33 cellular contexts compared by ENCODE assay signal in the genomic region with DNA sequence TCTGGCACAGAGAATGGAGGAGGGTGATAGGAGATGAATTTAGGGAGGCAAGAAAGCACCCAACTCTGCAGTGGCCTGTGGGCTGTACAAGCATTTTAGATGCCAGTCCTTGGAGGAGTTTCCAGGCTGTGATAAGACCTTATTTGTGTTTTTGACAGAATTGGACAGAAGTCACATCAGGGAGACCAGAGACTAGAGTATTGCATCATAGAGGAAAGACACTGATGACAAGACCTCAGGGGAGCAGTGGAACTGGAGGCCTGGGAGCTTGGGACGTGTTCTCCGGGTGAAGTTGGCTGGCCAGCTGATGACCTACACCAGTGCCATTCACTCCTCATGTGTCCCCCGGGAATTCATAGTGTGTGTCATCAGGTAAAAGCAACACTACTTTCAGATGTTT.
"Had no signal": no experiment of that assay in that cellular context is flagged by ENCODE, and none has a peak within 500 bp of the region (broad histone marks: within the 10 kb centered on the region; RNA-seq: fewer than 3 reads in every experiment).

No MANE protein-coding gene starts in this region.

- H3K4me1 Mint-ChIP-seq: activated CD4-positive, alpha-beta T cell treated with anti-CD3 and anti-CD28 coated beads for 36 hours; activated CD4-positive, alpha-beta T cell treated with anti-CD3 and anti-CD28 coated beads, Interleukin-2, amount 10 ng/mL, durations not matched to agents 24 days and 14 days; activated CD8-positive, alpha-beta memory T cell treated with anti-CD3 and anti-CD28 coated beads, Interleukin-2, amount 10 ng/mL, durations not matched to agents 7 days and 5 days; activated naive CD4-positive, alpha-beta T cell treated with anti-CD3 and anti-CD28 coated beads, Interleukin-2, amount 50 U/mL, for 24 hours; activated naive CD8-positive, alpha-beta T cell treated with anti-CD3 and anti-CD28 coated beads for 36 hours; activated naive CD8-positive, alpha-beta T cell treated with anti-CD3 and anti-CD28 coated beads, Interleukin-2, amount 50 U/mL, for 24 hours had no signal

- H3K36me3 ChIP-seq: adrenal gland, cardiac muscle cell, colonic mucosa, esophagus squamous epithelium had no signal

- H3K27me3 Mint-ChIP-seq: activated CD4-positive, alpha-beta memory T cell treated with anti-CD3 and anti-CD28 coated beads for 36 hours; activated CD4-positive, alpha-beta T cell treated with anti-CD3 and anti-CD28 coated beads for 36 hours; activated CD4-positive, alpha-beta T cell treated with anti-CD3 and anti-CD28 coated beads, Interleukin-2, amount 10 ng/mL, durations not matched to agents 24 days and 14 days; activated CD8-positive, alpha-beta memory T cell treated with anti-CD3 and anti-CD28 coated beads, Interleukin-2, amount 10 ng/mL, durations not matched to agents 7 days and 5 days; activated naive CD4-positive, alpha-beta T cell treated with anti-CD3 and anti-CD28 coated beads, Interleukin-2, amount 50 U/mL, for 24 hours; activated naive CD8-positive, alpha-beta T cell treated with anti-CD3 and anti-CD28 coated beads for 36 hours; activated naive CD8-positive, alpha-beta T cell treated with anti-CD3 and anti-CD28 coated beads, Interleukin-2, amount 50 U/mL, for 24 hours had no signal

- FAIRE-seq: endometrium, endothelial cell of umbilical vein had no signal

- H3K9me3 ChIP-seq: adrenal gland, colonic mucosa had no signal

- ATAC-seq: activated CD4-positive, alpha-beta T cell treated with anti-CD3 and anti-CD28 coated beads for 36 hours; activated CD8-positive, alpha-beta memory T cell treated with anti-CD3 and anti-CD28 coated beads, Interleukin-2, amount 10 ng/mL, durations not matched to agents 7 days and 5 days; activated CD8-positive, alpha-beta T cell treated with anti-CD3 and anti-CD28 coated beads, Interleukin-2, amount 10 ng/mL, durations not matched to agents 7 days and 5 days; activated naive CD8-positive, alpha-beta T cell treated with anti-CD3 and anti-CD28 coated beads, Interleukin-2, amount 50 U/mL, for 24 hours; body of pancreas had no signal

- H3K27ac ChIP-seq: adrenal gland, body of pancreas, cardiac muscle cell, colonic mucosa, epithelial cell of prostate, esophagus squamous epithelium had no signal

- H3K27ac Mint-ChIP-seq: activated CD4-positive, alpha-beta memory T cell treated with anti-CD3 and anti-CD28 coated beads for 36 hours; activated CD4-positive, alpha-beta T cell treated with anti-CD3 and anti-CD28 coated beads for 36 hours; activated CD4-positive, alpha-beta T cell treated with anti-CD3 and anti-CD28 coated beads, Interleukin-2, amount 10 ng/mL, durations not matched to agents 24 days and 14 days; activated CD8-positive, alpha-beta memory T cell treated with anti-CD3 and anti-CD28 coated beads, Interleukin-2, amount 10 ng/mL, durations not matched to agents 7 days and 5 days; activated CD8-positive, alpha-beta T cell treated with anti-CD3 and anti-CD28 coated beads, Interleukin-2, amount 10 ng/mL, durations not matched to agents 7 days and 5 days; activated naive CD4-positive, alpha-beta T cell treated with anti-CD3 and anti-CD28 coated beads for 36 hours; activated naive CD4-positive, alpha-beta T cell treated with anti-CD3 and anti-CD28 coated beads, Interleukin-2, amount 50 U/mL, for 24 hours; activated naive CD8-positive, alpha-beta T cell treated with anti-CD3 and anti-CD28 coated beads for 36 hours; activated naive CD8-positive, alpha-beta T cell treated with anti-CD3 and anti-CD28 coated beads, Interleukin-2, amount 50 U/mL, for 24 hours; activated T-helper 1 cell treated with anti-CD3 and anti-CD28 coated beads, Interleukin-12 subunit alpha, Interleukin-12 subunit beta, Interleukin-2, Interleukin-4 antibody, amounts not matched to agents 30 ng/mL and 10 ng/mL and 1 ng/mL, durations not matched to agents 14 hours and 24 hours and 36 hours; activated T-helper 2 cell treated with anti-CD3 and anti-CD28 coated beads, Interferon-gamma antibody, Interleukin-2, Interleukin-4, amounts not matched to agents 10 μg/mL and 5 μg/mL and 100 μg/mL, durations not matched to agents 14 hours and 24 hours and 36 hours had no signal

- DNase-seq: activated CD4-positive, alpha-beta memory T cell treated with anti-CD3 and anti-CD28 coated beads for 36 hours; activated CD4-positive, alpha-beta T cell treated with anti-CD3 and anti-CD28 coated beads for 36 hours; activated CD4-positive, alpha-beta T cell treated with anti-CD3 and anti-CD28 coated beads, Interleukin-2, amount 10 ng/mL, durations not matched to agents 24 days and 14 days; activated CD4-positive, CD25-positive, alpha-beta regulatory T cell; activated CD4-positive, CD25-positive, alpha-beta regulatory T cell treated with anti-CD3 and anti-CD28 coated beads, Interleukin-2, amount 50 U/mL, for 72 hours; activated CD8-positive, alpha-beta memory T cell treated with anti-CD3 and anti-CD28 coated beads, Interleukin-2, amount 10 ng/mL, durations not matched to agents 7 days and 5 days; activated CD8-positive, alpha-beta memory T cell treated with anti-CD3 and anti-CD28 coated beads, Interleukin-2, amount 50 U/mL, for 4 hours; activated CD8-positive, alpha-beta T cell treated with anti-CD3 and anti-CD28 coated beads, Interleukin-2, amount 10 ng/mL, durations not matched to agents 7 days and 5 days; activated effector memory CD4-positive, alpha-beta T cell treated with anti-CD3 and anti-CD28 coated beads, Interleukin-2, amount 50 U/mL, for 16 hours; activated naive CD4-positive, alpha-beta T cell treated with anti-CD3 and anti-CD28 coated beads for 36 hours; activated naive CD8-positive, alpha-beta T cell treated with anti-CD3 and anti-CD28 coated beads for 36 hours; activated naive CD8-positive, alpha-beta T cell treated with anti-CD3 and anti-CD28 coated beads, Interleukin-2, amount 50 U/mL, for 24 hours; activated T-cell treated with anti-CD3 and anti-CD28 coated beads, Interleukin-2, amount 50 U/mL, for 1 hour; activated T-cell treated with anti-CD3 and anti-CD28 coated beads, Interleukin-2, amount 50 U/mL, for 48 hours; adrenal gland; amygdala; aorta; body of pancreas; central memory CD4-positive, alpha-beta T cell; cerebellar nuclear complex; colonic mucosa; effector CD8-positive, alpha-beta T cell; esophagus squamous epithelium; foreskin melanocyte; head of caudate nucleus; T-helper 2 cell had no signal

- H3K4me1 ChIP-seq: adrenal gland, body of pancreas, colonic mucosa, esophagus squamous epithelium had no signal

- H3K4me3 ChIP-seq: adrenal gland, body of pancreas, cardiac muscle cell, colonic mucosa, esophagus squamous epithelium had no signal

- H3K27me3 ChIP-seq: adrenal gland, body of pancreas, cardiac muscle cell, colonic mucosa, esophagus squamous epithelium had no signal

- H3K36me3 Mint-ChIP-seq: activated CD8-positive, alpha-beta memory T cell treated with anti-CD3 and anti-CD28 coated beads, Interleukin-2, amount 10 ng/mL, durations not matched to agents 7 days and 5 days; activated naive CD4-positive, alpha-beta T cell treated with anti-CD3 and anti-CD28 coated beads, Interleukin-2, amount 50 U/mL, for 24 hours; activated naive CD8-positive, alpha-beta T cell treated with anti-CD3 and anti-CD28 coated beads for 36 hours had no signal

- H3K4me3 Mint-ChIP-seq: activated CD4-positive, alpha-beta memory T cell treated with anti-CD3 and anti-CD28 coated beads for 36 hours; activated CD4-positive, alpha-beta T cell treated with anti-CD3 and anti-CD28 coated beads for 36 hours; activated CD4-positive, alpha-beta T cell treated with anti-CD3 and anti-CD28 coated beads, Interleukin-2, amount 10 ng/mL, durations not matched to agents 24 days and 14 days; activated CD8-positive, alpha-beta memory T cell treated with anti-CD3 and anti-CD28 coated beads, Interleukin-2, amount 10 ng/mL, durations not matched to agents 7 days and 5 days; activated CD8-positive, alpha-beta T cell treated with anti-CD3 and anti-CD28 coated beads, Interleukin-2, amount 10 ng/mL, durations not matched to agents 7 days and 5 days; activated naive CD4-positive, alpha-beta T cell treated with anti-CD3 and anti-CD28 coated beads for 36 hours; activated naive CD4-positive, alpha-beta T cell treated with anti-CD3 and anti-CD28 coated beads, Interleukin-2, amount 50 U/mL, for 24 hours; activated naive CD8-positive, alpha-beta T cell treated with anti-CD3 and anti-CD28 coated beads for 36 hours; activated naive CD8-positive, alpha-beta T cell treated with anti-CD3 and anti-CD28 coated beads, Interleukin-2, amount 50 U/mL, for 24 hours; activated T-helper 1 cell treated with anti-CD3 and anti-CD28 coated beads, Interleukin-12 subunit alpha, Interleukin-12 subunit beta, Interleukin-2, Interleukin-4 antibody, amounts not matched to agents 30 ng/mL and 10 ng/mL and 1 ng/mL, durations not matched to agents 14 hours and 24 hours and 36 hours had no signal
